Comparison of ENCODE assay signal across 1 cellular context in the genomic region with DNA sequence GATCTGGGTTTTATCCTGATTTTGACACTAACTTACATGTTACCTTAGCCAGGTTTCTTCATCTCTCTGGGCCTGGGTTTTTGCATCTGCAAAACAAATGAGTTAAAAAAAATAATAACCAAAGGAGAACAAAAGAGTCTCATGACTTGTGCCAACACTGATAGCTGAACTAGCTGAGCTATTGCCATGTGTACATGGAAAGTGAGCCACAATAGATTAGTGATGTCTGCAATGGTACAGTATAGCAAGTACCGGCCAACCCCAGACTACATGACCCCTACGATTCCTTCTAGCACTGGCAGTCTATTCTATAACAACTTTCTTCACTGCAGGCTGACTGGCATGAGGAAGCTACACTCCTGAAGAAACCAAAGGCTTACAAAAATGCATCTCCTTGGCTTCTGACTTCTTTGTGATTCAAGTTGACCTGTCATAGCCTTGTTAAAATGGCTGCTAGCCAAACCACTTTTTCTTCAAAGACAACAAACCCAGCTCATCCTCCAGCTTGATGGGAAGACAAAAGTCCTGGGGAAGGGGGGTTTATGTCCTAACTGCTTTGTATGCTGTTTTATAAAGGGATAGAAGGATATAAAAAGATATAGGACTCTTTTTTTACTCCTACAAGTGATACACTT.
TF ChIP-seq lines count a peak whose summit lies in the region.

No MANE protein-coding gene starts in this region.

TF ChIP-seq in IMR-90, 13 proteins besides CTCF, POLR2A, EP300 and RAD21:
- no peak for TF ChIP-seq FOS (IDR thresholded peaks at IDR 0.05; ENCODE audit: low read depth, low read length)
- no peak for TF ChIP-seq MAZ (IDR thresholded peaks at IDR 0.05; ENCODE audit: borderline replicate concordance, low read depth, low read length)
- no peak for TF ChIP-seq CHD1 (IDR thresholded peaks at IDR 0.05; ENCODE audit: low read depth, low read length)
- no peak for TF ChIP-seq RCOR1 (IDR thresholded peaks at IDR 0.05; ENCODE audit: insufficient replicate concordance, low read length)
- TF ChIP-seq USF2 (IDR thresholded peaks at IDR 0.05; ENCODE audit: low read depth, low read length), result no peak
- no peak for TF ChIP-seq RFX5 (IDR thresholded peaks at IDR 0.05; ENCODE audit: low read depth, low read length)
- TF ChIP-seq BHLHE40 (IDR thresholded peaks at IDR 0.05; ENCODE audit: low read depth, low read length), result no peak
- TF ChIP-seq CEBPB (IDR thresholded peaks at IDR 0.05; ENCODE audit: low read depth, low read length), result no peak
- TF ChIP-seq SMC3 (IDR thresholded peaks at IDR 0.05; ENCODE audit: low read depth, low read length), result no peak
- TF ChIP-seq ELK1 (IDR thresholded peaks at IDR 0.05; ENCODE audit: borderline replicate concordance, low read depth, low read length), result no peak
- no peak for TF ChIP-seq MXI1 (IDR thresholded peaks at IDR 0.05; ENCODE audit: borderline replicate concordance, low read depth, low read length)
- TF ChIP-seq MAFK (IDR thresholded peaks at IDR 0.05; ENCODE audit: low read depth, low read length), result no peak
- TF ChIP-seq NFE2L2 (IDR thresholded peaks at IDR 0.05; ENCODE audit: low read depth, low read length), result no peak
